ENCODE assay signal across 1 cellular context in the genomic region with DNA sequence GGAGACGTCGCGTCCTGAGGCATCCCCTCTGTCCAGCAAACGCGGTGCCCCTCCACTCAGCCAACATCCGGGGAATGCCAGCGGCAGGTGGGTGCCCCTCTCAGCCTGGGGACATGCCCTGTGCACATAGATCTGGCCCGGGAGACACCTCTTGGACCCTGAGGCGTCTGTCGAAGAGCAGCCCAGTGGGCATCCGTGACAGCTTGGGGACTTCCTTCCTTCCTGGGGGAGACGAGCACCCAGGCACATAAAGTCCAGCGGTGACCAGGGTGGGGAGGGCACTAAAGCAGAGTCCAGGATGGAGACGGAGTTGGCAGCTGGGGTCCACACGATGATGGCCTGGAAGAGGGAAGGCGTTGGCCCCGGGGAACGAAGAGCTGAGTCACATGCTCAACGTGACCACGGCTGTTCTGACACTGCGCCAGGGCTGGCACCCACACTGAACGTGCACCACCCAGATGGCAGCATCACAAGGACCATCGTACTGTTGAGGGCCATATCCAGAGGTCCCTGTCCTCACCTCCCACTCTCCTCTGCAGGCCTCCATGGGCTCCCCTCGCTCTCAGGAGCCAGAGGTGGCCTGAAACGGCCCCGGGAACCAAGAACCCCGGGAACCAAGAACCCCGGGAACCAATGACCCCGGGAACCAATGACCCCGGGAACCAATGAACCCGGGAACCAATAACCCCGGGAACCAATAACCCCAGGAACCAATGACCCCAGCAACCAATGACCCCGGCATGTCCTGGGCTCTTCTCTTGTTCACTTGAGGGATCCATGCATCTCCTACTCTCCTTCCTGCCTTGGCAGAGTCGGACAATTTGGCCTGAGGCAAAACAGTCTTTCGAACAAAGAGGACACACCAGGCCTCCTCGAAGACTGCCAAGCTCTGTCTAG.
TF ChIP-seq lines count a peak whose summit lies in the region.

No MANE protein-coding gene starts in this region.

TF ChIP-seq in H1, 55 proteins besides CTCF, POLR2A, EP300 and RAD21 (continued from another document):
- TF ChIP-seq SP2 (IDR thresholded peaks at IDR 0.05; ENCODE audit: low read length) (no peak), NRF1 (IDR thresholded peaks at IDR 0.05; ENCODE audit: low read depth, low read length) (no peak), ZNF274 (IDR thresholded peaks at IDR 0.05; ENCODE audit: borderline replicate concordance, extremely low read depth, low read length) (no peak), CBX5 (IDR thresholded peaks at IDR 0.05; ENCODE audit: low read depth, low read length) (no peak)
